16 cellular contexts compared by ENCODE assay signal in genomic region chr21:43779660-43780059, GRCh38. TPM values are rescaled to one million over a fixed set of nuclear protein-coding genes. Genes with fewer than 3 reads are reported as not detected.
DNase-seq lines count a peak whose midpoint lies in the region; ATAC-seq and TF ChIP-seq lines count a peak whose summit lies in the region.
"Had no signal": no experiment of that assay in that cellular context is flagged by ENCODE, and none has a peak within 500 bp of the region (broad histone marks: within the 10 kb centered on the region; RNA-seq: fewer than 3 reads in every experiment).

No MANE protein-coding gene starts in this region.

- H3K36me3 Mint-ChIP-seq in osteocyte (ENCODE audit: unreplicated experiment) = no peaks in the 10 kb centered on the region

- intact Hi-C loops in Right ventricle myocardium inferior (cut with DNase I) (loop anchor here (5.0 to 10.0 kb wide), 2 partner anchors 52 to 95 kb away; no protein-coding TSS in a partner anchor), heart right ventricle (cut with DNase I) (loop anchor here in 3 of 10 donors (5.0 to 10.0 kb wide), 2 partner anchors 52 to 55 kb away; no protein-coding TSS in a partner anchor), transverse colon (cut with DNase I; ENCODE audit: low total_unique reads) (no loop called here)

- H3K9me3 ChIP-seq in heart right ventricle (no peaks in the 10 kb centered on the region), transverse colon (no peaks in the 10 kb centered on the region)
- H3K9me3 ChIP-seq: colonic mucosa, lower lobe of right lung, SJSA1, suprapubic skin had no signal

- peaks cover 0 to 24% (median 9%) of the 10 kb centered on the region in 9 donors for H3K4me1 ChIP-seq in heart right ventricle
- peaks cover 4 to 33% (median 21%) of the 10 kb centered on the region in 4 donors for H3K4me1 ChIP-seq in transverse colon

- in situ Hi-C loops in transverse colon (cut with MboI; ENCODE audit: low pct_ligation_motif_present in 1 of 4, low pct_unique_long_range_greater_than_20kb in 1 of 4, low sequenced_read_pairs in 3 of 4) = no loop called here

- H3K9me3 Mint-ChIP-seq in osteocyte (ENCODE audit: unreplicated experiment) = no peaks in the 10 kb centered on the region
- H3K9me3 Mint-ChIP-seq: naive thymus-derived CD8-positive, alpha-beta T cell had no signal

- H3K36me3 ChIP-seq in heart right ventricle = peaks cover 0 to under 1% (median 0%) of the 10 kb centered on the region in 9 donors
- H3K36me3 ChIP-seq in transverse colon = no peaks in the 10 kb centered on the region
- H3K36me3 ChIP-seq: colonic mucosa, lower lobe of right lung, suprapubic skin had no signal

- H3K4me3 ChIP-seq in heart right ventricle (no peak overlapping the region), transverse colon (no peak overlapping the region)
- H3K4me3 ChIP-seq: colonic mucosa, lower lobe of right lung, SJSA1, suprapubic skin had no signal

- 89 to 92% methylated on average over 5 of the region's 5 CpGs for WGBS in heart right ventricle, 2 donors
- 55 to 57% methylated on average over 4 to 5 of the region's 5 CpGs for whole genome bisulfite sequencing in transverse colon (ENCODE audit: low coverage in 1 of 2), 2 donors

- H3K27ac ChIP-seq in heart right ventricle (peak overlapping the region in 1 of 10 donors; percentile 68), transverse colon (peak overlapping the region in 2 of 4 donors; percentile 9 to 59)
- H3K27ac ChIP-seq: colonic mucosa, lower lobe of right lung, SJSA1 had no signal

- no peak for TF ChIP-seq EP300 in transverse colon (IDR thresholded peaks at IDR 0.05; ENCODE audit: low read depth)

- H3K27ac Mint-ChIP-seq in osteocyte (ENCODE audit: unreplicated experiment) = no peak overlapping the region

- TF ChIP-seq POLR2A in transverse colon (IDR thresholded peaks at IDR 0.05) = no peak

- H3K27me3 Mint-ChIP-seq in osteocyte (ENCODE audit: unreplicated experiment) = no peaks in the 10 kb centered on the region
- H3K27me3 Mint-ChIP-seq: naive thymus-derived CD8-positive, alpha-beta T cell had no signal

- DNase-seq in Right ventricle myocardium inferior (ENCODE audit: missing footprints) = peak; percentile 52
- DNase-seq in heart right ventricle = no peak
- peak; percentile 58 for DNase-seq in NCI-H146 (lab: John Stamatoyannopoulos, UW)
- peak; percentile 55 for DNase-seq in SHP77 treated with DMSO at 0.1 percent for 48 hours (lab: John Stamatoyannopoulos, UW)
- DNase-seq in transverse colon = peak; percentile 50
- DNase-seq in DMS 273 treated with DMSO at 0.1 percent for 48 hours (lab: John Stamatoyannopoulos, UW) = no peak
- DNase-seq in GM10266 (ENCODE audit: extremely low spot score) = no peak
- no peak for DNase-seq in osteocyte (ENCODE audit: extremely low spot score, unreplicated experiment)
- DNase-seq: activated CD4-positive, alpha-beta T cell treated with anti-CD3 and anti-CD28 coated beads, Interleukin-2, amount 50 U/mL, for 48 hours; activated naive CD4-positive, alpha-beta T cell; colonic mucosa; lower lobe of right lung; naive thymus-derived CD8-positive, alpha-beta T cell; NCI-H187 treated with DMSO at 0.1 percent for 48 hours had no signal

- ATAC-seq in Right ventricle myocardium inferior = no peak
- ATAC-seq in heart right ventricle = no peak
- ATAC-seq: lower lobe of right lung; naive thymus-derived CD8-positive, alpha-beta T cell had no signal

- TF ChIP-seq CTCF in heart right ventricle (IDR thresholded peaks at IDR 0.05) (no peak), transverse colon (IDR thresholded peaks at IDR 0.05) (no peak), GM10266 (IDR thresholded peaks at IDR 0.05; ENCODE audit: control insufficient read depth, insufficient read depth, low read depth, missing control alignments) (no peak), osteocyte (IDR thresholded peaks at IDR 0.05) (no peak)

- H3K27me3 ChIP-seq in heart right ventricle (no peaks in the 10 kb centered on the region), transverse colon (no peaks in the 10 kb centered on the region)
- H3K27me3 ChIP-seq: colonic mucosa, SJSA1, suprapubic skin had no signal

- peaks cover 28% of the 10 kb centered on the region for H3K4me1 Mint-ChIP-seq in osteocyte (ENCODE audit: unreplicated experiment)

- H3K4me3 Mint-ChIP-seq in osteocyte (ENCODE audit: unreplicated experiment) = no peak overlapping the region

RNA-seq across cellular contexts. Expression of gene CSTB, which starts 3.6 kb away (rescaled TPM):
- total RNA-seq in Right ventricle myocardium inferior = 44.1 TPM
- 10 to 100 TPM; 33.0 to 50.2 (median 39.2) TPM for total RNA-seq in heart right ventricle
- polyA plus RNA-seq in heart right ventricle = 10 to 100 TPM; 44.4 to 61.2 TPM
- total RNA-seq in transverse colon = 10 to 100 TPM; 16.1 to 61.7 (median 19.6) TPM
- total RNA-seq in osteocyte = 59.1 and 65.3 TPM in 2 replicates

RNA-seq across cellular contexts. Expression of gene RRP1, which starts 9.7 kb away (rescaled TPM):
- total RNA-seq in Right ventricle myocardium inferior = 10.1 TPM
- 10 to 100 TPM in 3 of 10 donors, 1 to 10 TPM in 7; 6.3 to 13.9 (median 9.3) TPM for total RNA-seq in heart right ventricle
- polyA plus RNA-seq in heart right ventricle = 10 to 100 TPM in 1 of 2 donors, 1 to 10 TPM in 1; 7.2 to 10.7 TPM
- 10 to 100 TPM in 2 of 4 donors, 1 to 10 TPM in 2; 5.2 to 26.1 (median 11.1) TPM for total RNA-seq in transverse colon
- 22.8 and 26.7 TPM in 2 replicates for total RNA-seq in osteocyte

Comparison
In these comparisons a context has a peak if more than half of its experiments do, and no peak if none do; other contexts are left out.
1. DNase-seq: peak in Right ventricle myocardium inferior (single experiment), NCI-H146 (single experiment), SHP77 treated with DMSO at 0.1 percent for 48 hours (single experiment) and transverse colon (single experiment); none in heart right ventricle (0 of 2), DMS 273 treated with DMSO at 0.1 percent for 48 hours (single experiment), GM10266 (single experiment) and osteocyte (single experiment).